17 cellular contexts compared by ENCODE assay signal in genomic region chr17:5225668-5226457, GRCh38. TPM values are rescaled to one million over a fixed set of nuclear protein-coding genes. Genes with fewer than 3 reads are reported as not detected.
DNase-seq lines count a peak whose midpoint lies in the region; ATAC-seq, FAIRE-seq and TF ChIP-seq lines count a peak whose summit lies in the region.
"Had no signal": no experiment of that assay in that cellular context is flagged by ENCODE, and none has a peak within 500 bp of the region (broad histone marks: within the 10 kb centered on the region; RNA-seq: fewer than 3 reads in every experiment).

No MANE protein-coding gene starts in this region.

- H3K4me1 ChIP-seq in PC-3 (ENCODE audit: insufficient read depth, low read length) = no peaks in the 10 kb centered on the region
- H3K4me1 ChIP-seq: HAP-1 had no signal

- H3K4me3 Mint-ChIP-seq in neural crest cell = no peak overlapping the region

- no peaks in the 10 kb centered on the region for H3K27me3 ChIP-seq in PC-3 (ENCODE audit: low read length)

- H3K36me3 ChIP-seq in PC-3 (ENCODE audit: low read depth, low read length) = no peaks in the 10 kb centered on the region
- H3K36me3 ChIP-seq: HAP-1 had no signal

- ATAC-seq in HG02571 (IDR thresholded peaks at IDR 0.05; ENCODE audit: unreplicated experiment) (peak; percentile 38), PC-3 (no peak)

- H4K20me1 ChIP-seq in PC-3 (ENCODE audit: low read length) = no peaks in the 10 kb centered on the region

- H3K9me3 Mint-ChIP-seq in neural crest cell = no peaks in the 10 kb centered on the region
- H3K9me3 Mint-ChIP-seq: activated T-helper 2 cell treated with anti-CD3 and anti-CD28 coated beads, Interferon-gamma antibody, Interleukin-2, Interleukin-4, amounts not matched to agents 10 μg/mL and 5 μg/mL and 100 μg/mL, durations not matched to agents 14 hours and 24 hours and 36 hours had no signal

- TF ChIP-seq CTCF in neural crest cell (conservative IDR thresholded peaks at IDR 0.05) (no peak), PC-3 (conservative IDR thresholded peaks at IDR 0.05; ENCODE audit: low read depth, low read length) (no peak)

- no peak overlapping the region for H3K9ac ChIP-seq in PC-3 (ENCODE audit: low read length)

- H3K27ac ChIP-seq in PC-3 (ENCODE audit: low read length) = no peak overlapping the region

- DNase-seq in GM18507 (ENCODE audit: extremely low spot score, insufficient read length, low read depth) (no peak), OCI-M1 (lab: John Stamatoyannopoulos, UW) (peak; percentile 79), neural crest cell (ENCODE audit: low read depth, low spot score) (no peak), DMS53 (lab: John Stamatoyannopoulos, UW) (no peak), cortex of kidney (lab: John Stamatoyannopoulos, UW) (no peak), HPDE6-E6E7 (ENCODE audit: extremely low spot score) (no peak), PC-3 (no peak)
- DNase-seq: cerebellar nuclear complex; kidney glomerular epithelial cell; NCI-H1105 treated with DMSO at 0.1 percent for 48 hours; NK-92 treated with Interleukin-12 subunit alpha and Interleukin-12 subunit beta, amount 100 ng/mL, for 24 hours had no signal

- no peak overlapping the region for H3K4me3 ChIP-seq in PC-3 (ENCODE audit: low read length)
- H3K4me3 ChIP-seq: HAP-1 had no signal

- intact Hi-C loops in PC-3 (cut with micrococcal nuclease) = no loop called here

- H3K27ac Mint-ChIP-seq in neural crest cell (ENCODE audit: unreplicated experiment) = peak overlapping the region; percentile 92
- H3K27ac Mint-ChIP-seq: activated T-helper 2 cell treated with anti-CD3 and anti-CD28 coated beads, Interferon-gamma antibody, Interleukin-2, Interleukin-4, amounts not matched to agents 10 μg/mL and 5 μg/mL and 100 μg/mL, durations not matched to agents 14 hours and 24 hours and 36 hours had no signal

- CTCF ChIA-PET in PC-3 (lab: Charles Lee) = no interaction called here

- no peak overlapping the region for H2AFZ ChIP-seq in PC-3 (ENCODE audit: low read length)

- no peaks in the 10 kb centered on the region for H3K9me3 ChIP-seq in PC-3 (ENCODE audit: low read length)
- H3K9me3 ChIP-seq: HAP-1 had no signal

- no peaks in the 10 kb centered on the region for H3K36me3 Mint-ChIP-seq in neural crest cell (ENCODE audit: low read depth)

- no peaks in the 10 kb centered on the region for H3K27me3 Mint-ChIP-seq in neural crest cell (ENCODE audit: low read depth)

- FAIRE-seq in GM18507 (lab: Jason Lieb, UNC) = peak; percentile 94
- FAIRE-seq: D721Med, TTC549 had no signal

- no peaks in the 10 kb centered on the region for H3K79me2 ChIP-seq in PC-3 (ENCODE audit: low read length)

- H3K4me1 Mint-ChIP-seq in neural crest cell = no peaks in the 10 kb centered on the region

- H3K9me2 ChIP-seq in PC-3 (replicated peaks; ENCODE audit: low read length) = no peaks in the 10 kb centered on the region

- POLR2A ChIA-PET in PC-3 (lab: Charles Lee; ENCODE audit: unreplicated experiment) = no interaction called here

- no TSS peak for BruUV-seq in PC-3 (replicated peaks; lab: Mats Ljungman, UMichigan)

- H3F3A ChIP-seq in PC-3 (ENCODE audit: low read length, unreplicated experiment) = no peaks in the 10 kb centered on the region

- H3K4me2 ChIP-seq in PC-3 (ENCODE audit: low read length) = no peak overlapping the region

RNA-seq across cellular contexts. Expression of gene SCIMP, which starts 8.8 kb away (rescaled TPM):
- total RNA-seq in neural crest cell (not detected in 2 replicates), PC-3 (2014; rRNA removed) (not detected in 2 replicates)
- total RNA-seq: activated T-helper 2 cell treated with anti-CD3 and anti-CD28 coated beads, Interferon-gamma antibody, Interleukin-2, Interleukin-4, amounts not matched to agents 10 μg/mL and 5 μg/mL and 100 μg/mL, durations not matched to agents 14 hours and 24 hours and 36 hours; fibroblast of villous mesenchyme had no signal

RNA-seq across cellular contexts. Expression of gene ZNF594, which starts 34.2 kb away (rescaled TPM):
- total RNA-seq in neural crest cell = 21.5 and 23.7 TPM in 2 replicates
- 1.7 and 9.4 TPM in 2 replicates for total RNA-seq in PC-3 (2014; rRNA removed)

RNA-seq across cellular contexts. Expression of gene RABEP1, which starts 56.2 kb away (rescaled TPM):
- total RNA-seq in neural crest cell (57.0 and 57.9 TPM in 2 replicates), PC-3 (2014; rRNA removed) (22.1 and 24.4 TPM in 2 replicates)
